1 cellular context compared by ENCODE assay signal in genomic region chr9:130448035-130448624, GRCh38.
TF ChIP-seq lines count a peak whose summit lies in the region.

No MANE protein-coding gene starts in this region.

TF ChIP-seq in K562, 482 proteins besides CTCF, POLR2A, EP300 and RAD21 (continued from another document and continues in another):
- TF ChIP-seq RREB1 (CRISPR knock-in tag; IDR thresholded peaks at IDR 0.05) (0 out of 2 replicates have a peak, but pooled peaks have one; percentile 49), ETS2 (tag; IDR thresholded peaks at IDR 0.05; ENCODE audit: borderline replicate concordance, poor library complexity, severe bottlenecking) (peak; percentile 77), THRB (CRISPR knock-in tag; conservative IDR thresholded peaks at IDR 0.05) (no peak), ZKSCAN3 (CRISPR knock-in tag; IDR thresholded peaks at IDR 0.05) (no peak), ZBTB33 (CRISPR knock-in tag; IDR thresholded peaks at IDR 0.05) (peak; percentile 45; the same call in 1 of the 2 replicates), ARID1B (IDR thresholded peaks at IDR 0.05) (peak; percentile 47; the same call in 1 of the 2 replicates), MAX (CRISPR knock-in tag; IDR thresholded peaks at IDR 0.05) (peak; percentile 35; the same call in 1 of the 2 replicates), ZBTB5 (IDR thresholded peaks at IDR 0.05) (no peak), DDX20 (tag; IDR thresholded peaks at IDR 0.05; ENCODE audit: low read depth) (0 out of 2 replicates have a peak, but pooled peaks have one; percentile 17), ZNF384 (IDR thresholded peaks at IDR 0.05; ENCODE audit: low read depth, low read length) (no peak), SAFB (IDR thresholded peaks at IDR 0.05; ENCODE audit: borderline replicate concordance, low read depth, low read length) (no peak)
- TF ChIP-seq, protein P1, sequence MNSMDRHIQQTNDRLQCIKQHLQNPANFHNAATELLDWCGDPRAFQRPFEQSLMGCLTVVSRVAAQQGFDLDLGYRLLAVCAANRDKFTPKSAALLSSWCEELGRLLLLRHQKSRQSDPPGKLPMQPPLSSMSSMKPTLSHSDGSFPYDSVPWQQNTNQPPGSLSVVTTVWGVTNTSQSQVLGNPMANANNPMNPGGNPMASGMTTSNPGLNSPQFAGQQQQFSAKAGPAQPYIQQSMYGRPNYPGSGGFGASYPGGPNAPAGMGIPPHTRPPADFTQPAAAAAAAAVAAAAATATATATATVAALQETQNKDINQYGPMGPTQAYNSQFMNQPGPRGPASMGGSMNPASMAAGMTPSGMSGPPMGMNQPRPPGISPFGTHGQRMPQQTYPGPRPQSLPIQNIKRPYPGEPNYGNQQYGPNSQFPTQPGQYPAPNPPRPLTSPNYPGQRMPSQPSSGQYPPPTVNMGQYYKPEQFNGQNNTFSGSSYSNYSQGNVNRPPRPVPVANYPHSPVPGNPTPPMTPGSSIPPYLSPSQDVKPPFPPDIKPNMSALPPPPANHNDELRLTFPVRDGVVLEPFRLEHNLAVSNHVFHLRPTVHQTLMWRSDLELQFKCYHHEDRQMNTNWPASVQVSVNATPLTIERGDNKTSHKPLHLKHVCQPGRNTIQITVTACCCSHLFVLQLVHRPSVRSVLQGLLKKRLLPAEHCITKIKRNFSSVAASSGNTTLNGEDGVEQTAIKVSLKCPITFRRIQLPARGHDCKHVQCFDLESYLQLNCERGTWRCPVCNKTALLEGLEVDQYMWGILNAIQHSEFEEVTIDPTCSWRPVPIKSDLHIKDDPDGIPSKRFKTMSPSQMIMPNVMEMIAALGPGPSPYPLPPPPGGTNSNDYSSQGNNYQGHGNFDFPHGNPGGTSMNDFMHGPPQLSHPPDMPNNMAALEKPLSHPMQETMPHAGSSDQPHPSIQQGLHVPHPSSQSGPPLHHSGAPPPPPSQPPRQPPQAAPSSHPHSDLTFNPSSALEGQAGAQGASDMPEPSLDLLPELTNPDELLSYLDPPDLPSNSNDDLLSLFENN (IDR thresholded peaks at IDR 0.05; ENCODE audit: low read depth in 2 of 2, low read length in 2 of 2), result no peak
- TF ChIP-seq, protein P2, sequence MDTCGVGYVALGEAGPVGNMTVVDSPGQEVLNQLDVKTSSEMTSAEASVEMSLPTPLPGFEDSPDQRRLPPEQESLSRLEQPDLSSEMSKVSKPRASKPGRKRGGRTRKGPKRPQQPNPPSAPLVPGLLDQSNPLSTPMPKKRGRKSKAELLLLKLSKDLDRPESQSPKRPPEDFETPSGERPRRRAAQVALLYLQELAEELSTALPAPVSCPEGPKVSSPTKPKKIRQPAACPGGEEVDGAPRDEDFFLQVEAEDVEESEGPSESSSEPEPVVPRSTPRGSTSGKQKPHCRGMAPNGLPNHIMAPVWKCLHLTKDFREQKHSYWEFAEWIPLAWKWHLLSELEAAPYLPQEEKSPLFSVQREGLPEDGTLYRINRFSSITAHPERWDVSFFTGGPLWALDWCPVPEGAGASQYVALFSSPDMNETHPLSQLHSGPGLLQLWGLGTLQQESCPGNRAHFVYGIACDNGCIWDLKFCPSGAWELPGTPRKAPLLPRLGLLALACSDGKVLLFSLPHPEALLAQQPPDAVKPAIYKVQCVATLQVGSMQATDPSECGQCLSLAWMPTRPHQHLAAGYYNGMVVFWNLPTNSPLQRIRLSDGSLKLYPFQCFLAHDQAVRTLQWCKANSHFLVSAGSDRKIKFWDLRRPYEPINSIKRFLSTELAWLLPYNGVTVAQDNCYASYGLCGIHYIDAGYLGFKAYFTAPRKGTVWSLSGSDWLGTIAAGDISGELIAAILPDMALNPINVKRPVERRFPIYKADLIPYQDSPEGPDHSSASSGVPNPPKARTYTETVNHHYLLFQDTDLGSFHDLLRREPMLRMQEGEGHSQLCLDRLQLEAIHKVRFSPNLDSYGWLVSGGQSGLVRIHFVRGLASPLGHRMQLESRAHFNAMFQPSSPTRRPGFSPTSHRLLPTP (IDR thresholded peaks at IDR 0.05; ENCODE audit: borderline replicate concordance, extremely low read depth, insufficient read length), result no peak
- TF ChIP-seq, protein P3, sequence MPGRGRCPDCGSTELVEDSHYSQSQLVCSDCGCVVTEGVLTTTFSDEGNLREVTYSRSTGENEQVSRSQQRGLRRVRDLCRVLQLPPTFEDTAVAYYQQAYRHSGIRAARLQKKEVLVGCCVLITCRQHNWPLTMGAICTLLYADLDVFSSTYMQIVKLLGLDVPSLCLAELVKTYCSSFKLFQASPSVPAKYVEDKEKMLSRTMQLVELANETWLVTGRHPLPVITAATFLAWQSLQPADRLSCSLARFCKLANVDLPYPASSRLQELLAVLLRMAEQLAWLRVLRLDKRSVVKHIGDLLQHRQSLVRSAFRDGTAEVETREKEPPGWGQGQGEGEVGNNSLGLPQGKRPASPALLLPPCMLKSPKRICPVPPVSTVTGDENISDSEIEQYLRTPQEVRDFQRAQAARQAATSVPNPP (IDR thresholded peaks at IDR 0.05; ENCODE audit: borderline replicate concordance, insufficient read depth, insufficient read length), result no peak
- TF ChIP-seq, protein P4, sequence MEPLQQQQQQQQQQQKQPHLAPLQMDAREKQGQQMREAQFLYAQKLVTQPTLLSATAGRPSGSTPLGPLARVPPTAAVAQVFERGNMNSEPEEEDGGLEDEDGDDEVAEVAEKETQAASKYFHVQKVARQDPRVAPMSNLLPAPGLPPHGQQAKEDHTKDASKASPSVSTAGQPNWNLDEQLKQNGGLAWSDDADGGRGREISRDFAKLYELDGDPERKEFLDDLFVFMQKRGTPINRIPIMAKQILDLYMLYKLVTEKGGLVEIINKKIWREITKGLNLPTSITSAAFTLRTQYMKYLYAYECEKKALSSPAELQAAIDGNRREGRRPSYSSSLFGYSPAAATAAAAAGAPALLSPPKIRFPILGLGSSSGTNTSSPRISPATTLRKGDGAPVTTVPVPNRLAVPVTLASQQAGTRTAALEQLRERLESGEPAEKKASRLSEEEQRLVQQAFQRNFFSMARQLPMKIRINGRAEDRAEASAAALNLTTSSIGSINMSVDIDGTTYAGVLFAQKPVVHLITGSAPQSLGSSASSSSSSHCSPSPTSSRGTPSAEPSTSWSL (CRISPR knock-in tag; IDR thresholded peaks at IDR 0.05; ENCODE audit: borderline replicate concordance), result no peak
